Comparison of ENCODE assay signal across 8 cellular contexts in the genomic region with DNA sequence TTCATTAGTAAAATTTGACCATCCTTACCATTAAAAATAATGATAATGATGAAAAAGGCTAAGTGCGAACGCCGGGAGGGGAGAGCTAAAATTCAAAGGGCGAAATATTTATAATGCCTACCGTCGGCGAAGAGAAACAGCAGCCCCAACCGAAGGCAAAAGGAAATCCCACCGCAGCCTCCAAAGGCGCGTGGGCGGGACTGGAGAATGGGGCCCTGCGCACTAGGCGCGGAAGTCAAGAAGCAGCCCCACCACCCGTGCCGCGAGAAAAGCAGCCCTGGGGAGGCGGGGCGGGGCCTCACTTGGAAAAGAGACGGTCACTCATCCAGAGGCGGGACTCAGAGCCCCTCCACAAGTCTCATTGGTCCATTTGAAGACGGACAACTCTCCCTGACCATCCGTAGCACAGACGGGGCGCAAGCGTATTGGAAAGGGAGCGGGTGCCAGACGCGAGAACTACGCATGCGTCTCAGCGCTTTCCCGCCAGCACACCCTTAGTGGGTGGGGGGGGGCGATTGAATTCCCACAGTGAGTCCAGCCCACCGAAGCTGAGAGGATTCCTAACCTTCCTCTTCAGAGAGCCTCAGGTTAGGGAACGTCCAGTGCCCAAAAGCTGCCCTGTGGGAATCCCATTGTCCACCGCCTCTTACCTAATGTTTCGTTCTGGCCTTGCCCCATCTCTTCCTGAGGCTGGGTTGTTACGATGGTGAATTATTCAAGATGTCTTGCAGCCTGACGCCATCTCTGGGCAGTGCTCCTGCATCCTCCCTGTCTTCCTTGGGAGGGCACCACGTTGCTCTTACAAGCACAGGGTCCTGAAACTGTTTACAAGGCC. TPM values are rescaled to one million over a fixed set of nuclear protein-coding genes. Genes with fewer than 3 reads are reported as not detected.
DNase-seq lines count a peak whose midpoint lies in the region; ATAC-seq and TF ChIP-seq lines count a peak whose summit lies in the region.

No MANE protein-coding gene starts in this region.

- ATAC-seq in GM21619 (IDR thresholded peaks at IDR 0.05; ENCODE audit: unreplicated experiment), result peak; percentile 85

- no peak for TF ChIP-seq EP300 in Ishikawa (IDR thresholded peaks at IDR 0.05; ENCODE audit: borderline replicate concordance)

- peak overlapping the region; percentile 66 for H3K9ac ChIP-seq in mucosa of stomach (ENCODE audit: low read length)

- peaks cover 24% of the 10 kb centered on the region for H3K4me1 ChIP-seq in mucosa of stomach (ENCODE audit: control insufficient read depth, insufficient read depth, low read length)

- DNase-seq in DMS153 treated with DMSO at 0.1 percent for 48 hours (lab: John Stamatoyannopoulos, UW; ENCODE audit: unreplicated experiment), result peak; percentile 100
- DNase-seq in OCI-M2 (lab: John Stamatoyannopoulos, UW; ENCODE audit: unreplicated experiment), result peak; percentile 78
- peak; percentile 100 for DNase-seq in activated T-cell treated with anti-CD3 and anti-CD28 coated beads, Interleukin-2, amount 50 U/mL, for 1 hour
- DNase-seq in epithelial cell of proximal tubule (ENCODE audit: low read depth), result peak; percentile 84
- peak; percentile 99 for DNase-seq in stimulated activated CD8-positive, alpha-beta memory T cell treated with anti-CD3 and anti-CD28 coated beads, Interleukin-4, amount 100 ng/mL, for 48 hours

- H3K27me3 ChIP-seq in mucosa of stomach (ENCODE audit: control insufficient read depth, insufficient read depth, low read length), result no peaks in the 10 kb centered on the region

- TF ChIP-seq RAD21 in Ishikawa (IDR thresholded peaks at IDR 0.05; ENCODE audit: low read depth), result no peak

- TF ChIP-seq CTCF in epithelial cell of proximal tubule (conservative IDR thresholded peaks at IDR 0.05; ENCODE audit: low read depth, low read length), result no peak

- H3K9me3 ChIP-seq in mucosa of stomach (ENCODE audit: control insufficient read depth, low read length), result no peaks in the 10 kb centered on the region

- H3K4me3 ChIP-seq in epithelial cell of proximal tubule (ENCODE audit: low read depth, low read length) (peak overlapping the region; percentile 83), mucosa of stomach (ENCODE audit: low read length) (peak overlapping the region; percentile 43)

- no peaks in the 10 kb centered on the region for H3K36me3 ChIP-seq in mucosa of stomach (ENCODE audit: control insufficient read depth, insufficient read depth, low read length)

TF ChIP-seq in Ishikawa, 13 proteins besides CTCF, POLR2A, EP300 and RAD21:
- TF ChIP-seq NFIC (IDR thresholded peaks at IDR 0.05) (no peak), YY1 (IDR thresholded peaks at IDR 0.05; ENCODE audit: low read depth) (no peak), TAF1 (IDR thresholded peaks at IDR 0.05; ENCODE audit: low read depth) (peak; percentile 76), TCF12 (IDR thresholded peaks at IDR 0.05; ENCODE audit: low read depth) (0 out of 2 replicates have a peak, but pooled peaks have one; percentile 22), EGR1 (IDR thresholded peaks at IDR 0.05) (peak; percentile 94), CEBPB (IDR thresholded peaks at IDR 0.05) (no peak), FOXM1 (IDR thresholded peaks at IDR 0.05; ENCODE audit: borderline replicate concordance, low read depth) (no peak), ZBTB7A (IDR thresholded peaks at IDR 0.05; ENCODE audit: low read depth) (0 out of 2 replicates have a peak, but pooled peaks have one; percentile 38), TEAD4 (IDR thresholded peaks at IDR 0.05) (0 out of 2 replicates have a peak, but pooled peaks have one; percentile 16), CREB1 (IDR thresholded peaks at IDR 0.05; ENCODE audit: low read depth) (0 out of 2 replicates have a peak, but pooled peaks have one; percentile 24)
- TF ChIP-seq, protein P1, sequence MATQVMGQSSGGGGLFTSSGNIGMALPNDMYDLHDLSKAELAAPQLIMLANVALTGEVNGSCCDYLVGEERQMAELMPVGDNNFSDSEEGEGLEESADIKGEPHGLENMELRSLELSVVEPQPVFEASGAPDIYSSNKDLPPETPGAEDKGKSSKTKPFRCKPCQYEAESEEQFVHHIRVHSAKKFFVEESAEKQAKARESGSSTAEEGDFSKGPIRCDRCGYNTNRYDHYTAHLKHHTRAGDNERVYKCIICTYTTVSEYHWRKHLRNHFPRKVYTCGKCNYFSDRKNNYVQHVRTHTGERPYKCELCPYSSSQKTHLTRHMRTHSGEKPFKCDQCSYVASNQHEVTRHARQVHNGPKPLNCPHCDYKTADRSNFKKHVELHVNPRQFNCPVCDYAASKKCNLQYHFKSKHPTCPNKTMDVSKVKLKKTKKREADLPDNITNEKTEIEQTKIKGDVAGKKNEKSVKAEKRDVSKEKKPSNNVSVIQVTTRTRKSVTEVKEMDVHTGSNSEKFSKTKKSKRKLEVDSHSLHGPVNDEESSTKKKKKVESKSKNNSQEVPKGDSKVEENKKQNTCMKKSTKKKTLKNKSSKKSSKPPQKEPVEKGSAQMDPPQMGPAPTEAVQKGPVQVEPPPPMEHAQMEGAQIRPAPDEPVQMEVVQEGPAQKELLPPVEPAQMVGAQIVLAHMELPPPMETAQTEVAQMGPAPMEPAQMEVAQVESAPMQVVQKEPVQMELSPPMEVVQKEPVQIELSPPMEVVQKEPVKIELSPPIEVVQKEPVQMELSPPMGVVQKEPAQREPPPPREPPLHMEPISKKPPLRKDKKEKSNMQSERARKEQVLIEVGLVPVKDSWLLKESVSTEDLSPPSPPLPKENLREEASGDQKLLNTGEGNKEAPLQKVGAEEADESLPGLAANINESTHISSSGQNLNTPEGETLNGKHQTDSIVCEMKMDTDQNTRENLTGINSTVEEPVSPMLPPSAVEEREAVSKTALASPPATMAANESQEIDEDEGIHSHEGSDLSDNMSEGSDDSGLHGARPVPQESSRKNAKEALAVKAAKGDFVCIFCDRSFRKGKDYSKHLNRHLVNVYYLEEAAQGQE (IDR thresholded peaks at IDR 0.05; ENCODE audit: low read depth), result no peak
- TF ChIP-seq, protein P2, sequence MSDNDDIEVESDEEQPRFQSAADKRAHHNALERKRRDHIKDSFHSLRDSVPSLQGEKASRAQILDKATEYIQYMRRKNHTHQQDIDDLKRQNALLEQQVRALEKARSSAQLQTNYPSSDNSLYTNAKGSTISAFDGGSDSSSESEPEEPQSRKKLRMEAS (IDR thresholded peaks at IDR 0.05), result peak; percentile 87; the same call in 1 of the 2 replicates
- TF ChIP-seq, protein P3, sequence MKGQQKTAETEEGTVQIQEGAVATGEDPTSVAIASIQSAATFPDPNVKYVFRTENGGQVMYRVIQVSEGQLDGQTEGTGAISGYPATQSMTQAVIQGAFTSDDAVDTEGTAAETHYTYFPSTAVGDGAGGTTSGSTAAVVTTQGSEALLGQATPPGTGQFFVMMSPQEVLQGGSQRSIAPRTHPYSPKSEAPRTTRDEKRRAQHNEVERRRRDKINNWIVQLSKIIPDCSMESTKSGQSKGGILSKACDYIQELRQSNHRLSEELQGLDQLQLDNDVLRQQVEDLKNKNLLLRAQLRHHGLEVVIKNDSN (IDR thresholded peaks at IDR 0.05), result no peak

RNA-seq across cellular contexts. Expression of a gene that starts 19.0 kb away (rescaled TPM):
- total RNA-seq in epithelial cell of proximal tubule, result 75.2 and 132 TPM in 2 replicates

RNA-seq across cellular contexts. Expression of a gene that starts 19.8 kb away (rescaled TPM):
- total RNA-seq in epithelial cell of proximal tubule, result 4.9 and 13.2 TPM in 2 replicates

RNA-seq across cellular contexts. Expression of a gene that starts 27.8 kb away (rescaled TPM):
- total RNA-seq in epithelial cell of proximal tubule, result 10.8 and 15.9 TPM in 2 replicates

RNA-seq across cellular contexts. Expression of a gene that starts 34.7 kb away (rescaled TPM):
- total RNA-seq in epithelial cell of proximal tubule, result 61.8 and 89.7 TPM in 2 replicates

RNA-seq across cellular contexts. Expression of a gene that starts 45.8 kb away (rescaled TPM):
- 20.7 and 43.7 TPM in 2 replicates for total RNA-seq in epithelial cell of proximal tubule

Comparison
In these comparisons a context has a peak if more than half of its experiments do, and no peak if none do; other contexts are left out.
1. Peak in every context shown above with its lines: DNase-seq, ATAC-seq and H3K4me3 ChIP-seq.